Comparison of ENCODE assay signal across 12 cellular contexts in the genomic region with DNA sequence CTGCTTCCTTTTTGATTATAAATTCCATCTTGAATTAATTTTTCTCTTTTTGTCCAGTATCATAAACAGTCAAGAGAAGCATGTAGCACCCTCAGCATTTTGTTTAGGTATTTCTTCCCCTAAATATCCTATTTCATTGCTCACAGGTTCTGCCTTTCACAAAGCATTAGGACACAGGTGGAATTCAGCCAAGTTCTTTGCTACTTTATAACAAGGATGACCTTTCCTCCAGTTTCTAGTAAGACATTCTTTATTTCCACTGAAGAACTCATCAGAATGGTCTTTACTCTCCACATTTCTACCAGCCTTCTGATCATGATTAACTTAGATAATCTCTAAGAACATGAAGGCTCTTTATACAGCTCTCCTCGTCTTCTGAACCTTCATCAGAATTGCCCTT. TPM values are rescaled to one million over a fixed set of nuclear protein-coding genes. Genes with fewer than 3 reads are reported as not detected.
DNase-seq lines count a peak whose midpoint lies in the region; ATAC-seq, FAIRE-seq and TF ChIP-seq lines count a peak whose summit lies in the region.
"Had no signal": no experiment of that assay in that cellular context is flagged by ENCODE, and none has a peak within 500 bp of the region (broad histone marks: within the 10 kb centered on the region; RNA-seq: fewer than 3 reads in every experiment).

No MANE protein-coding gene starts in this region.

- H3K4me1 ChIP-seq in A549, result peaks cover 10% of the 10 kb centered on the region; the same call in 1 of the 3 replicates
- H3K4me1 ChIP-seq in muscle layer of duodenum (ENCODE audit: control insufficient read depth in 1 of 2, insufficient read depth in 2 of 2, low read length in 2 of 2), result peaks cover 15 to 19% of the 10 kb centered on the region in 2 donors
- no peaks in the 10 kb centered on the region for H3K4me1 ChIP-seq in CD4-positive, alpha-beta memory T cell (ENCODE audit: insufficient read depth, low read length)
- H3K4me1 ChIP-seq in BE2C, result no peaks in the 10 kb centered on the region
- H3K4me1 ChIP-seq: BLaER1 treated with 17β-estradiol and CSF1 and Interleukin-3, amounts not matched to agents 10 nM and 100 nM had no signal

- no peaks in the 10 kb centered on the region for H3K36me3 ChIP-seq in muscle layer of duodenum (ENCODE audit: control insufficient read depth in 1 of 2, insufficient read depth in 2 of 2, low read length in 2 of 2)
- no peaks in the 10 kb centered on the region for H3K36me3 ChIP-seq in CD4-positive, alpha-beta memory T cell (ENCODE audit: insufficient read depth, low read length)
- no peaks in the 10 kb centered on the region for H3K36me3 ChIP-seq in BE2C
- H3K36me3 ChIP-seq: BLaER1 treated with 17β-estradiol and CSF1 and Interleukin-3, amounts not matched to agents 10 nM and 100 nM had no signal

- H3K9me3 ChIP-seq in A549 (no peaks in the 10 kb centered on the region), muscle layer of duodenum (ENCODE audit: control insufficient read depth in 1 of 2, low read length in 2 of 2) (no peaks in the 10 kb centered on the region), BE2C (no peaks in the 10 kb centered on the region)
- no peaks in the 10 kb centered on the region for H3K9me3 ChIP-seq in CD4-positive, alpha-beta memory T cell (ENCODE audit: control insufficient read depth in 1 of 2, low read length in 2 of 2)
- H3K9me3 ChIP-seq: BLaER1 treated with 17β-estradiol and CSF1 and Interleukin-3, amounts not matched to agents 10 nM and 100 nM had no signal

- no peak for TF ChIP-seq RAD21 in A549 (conservative IDR thresholded peaks at IDR 0.05 in 1 of 2, IDR thresholded peaks at IDR 0.05 in 1 of 2)

- TF ChIP-seq EP300 in A549 (IDR thresholded peaks at IDR 0.05), result no peak

- DNase-seq in A549 (ENCODE audit: low read depth in 1 of 2, low spot score in 1 of 2) (no peak), RPMI8226 (peak; percentile 30), fibroblast of gingiva (ENCODE audit: low read depth) (peak; percentile 61), BE2C (no peak), RCC 7860 (ENCODE audit: low spot score) (no peak)
- DNase-seq in CD4-positive, alpha-beta memory T cell, result no peak
- DNase-seq in activated CD8-positive, alpha-beta memory T cell treated with anti-CD3 and anti-CD28 coated beads, Interleukin-2, amount 50 U/mL, for 48 hours, result no peak
- DNase-seq: activated CD4-positive, CD25-positive, alpha-beta regulatory T cell treated with anti-CD3 and anti-CD28 coated beads, Interleukin-2, amount 50 U/mL, for 72 hours; activated naive CD8-positive, alpha-beta T cell treated with anti-CD3 and anti-CD28 coated beads, Interleukin-2, amount 50 U/mL, for 24 hours; posterior cingulate gyrus had no signal

- no peak overlapping the region for H3K4me3 ChIP-seq in A549
- peak overlapping the region in 1 of 2 donors; percentile 20 for H3K4me3 ChIP-seq in muscle layer of duodenum (ENCODE audit: low read depth in 1 of 2, low read length in 2 of 2)
- no peak overlapping the region for H3K4me3 ChIP-seq in CD4-positive, alpha-beta memory T cell (ENCODE audit: low read length in 2 of 2)
- no peak overlapping the region for H3K4me3 ChIP-seq in BE2C (ENCODE audit: low read depth, low read length)
- H3K4me3 ChIP-seq: BLaER1 treated with 17β-estradiol and CSF1 and Interleukin-3, amounts not matched to agents 10 nM and 100 nM had no signal

- no peak for FAIRE-seq in A549 (lab: Jason Lieb, UNC)
- FAIRE-seq in RCC 7860 (lab: Jason Lieb, UNC), result no peak

- peaks cover 0 to 2% (median 1%) of the 10 kb centered on the region in 4 donors for H3K4me1 Mint-ChIP-seq in CD4-positive, alpha-beta memory T cell
- H3K4me1 Mint-ChIP-seq: activated naive CD8-positive, alpha-beta T cell treated with anti-CD3 and anti-CD28 coated beads, Interleukin-2, amount 50 U/mL, for 24 hours had no signal

- no peak overlapping the region for H3K27ac ChIP-seq in A549
- H3K27ac ChIP-seq in muscle layer of duodenum (ENCODE audit: low read length), result peak overlapping the region; percentile 74
- no peak overlapping the region for H3K27ac ChIP-seq in CD4-positive, alpha-beta memory T cell (ENCODE audit: low read depth, low read length)
- H3K27ac ChIP-seq: BLaER1 treated with 17β-estradiol and CSF1 and Interleukin-3, amounts not matched to agents 10 nM and 100 nM had no signal

- H3K27me3 Mint-ChIP-seq in CD4-positive, alpha-beta memory T cell, result no peaks in the 10 kb centered on the region
- H3K27me3 Mint-ChIP-seq: activated naive CD8-positive, alpha-beta T cell treated with anti-CD3 and anti-CD28 coated beads, Interleukin-2, amount 50 U/mL, for 24 hours had no signal

- peak overlapping the region in 1 of 7 donors; percentile 30 for H3K27ac Mint-ChIP-seq in CD4-positive, alpha-beta memory T cell
- H3K27ac Mint-ChIP-seq: activated naive CD8-positive, alpha-beta T cell treated with anti-CD3 and anti-CD28 coated beads, Interleukin-2, amount 50 U/mL, for 24 hours had no signal

- ATAC-seq in A549, result no peak
- ATAC-seq: activated naive CD8-positive, alpha-beta T cell treated with anti-CD3 and anti-CD28 coated beads, Interleukin-2, amount 50 U/mL, for 24 hours had no signal

- TF ChIP-seq CTCF in A549 (IDR thresholded peaks at IDR 0.05) (no peak), BE2C (IDR thresholded peaks at IDR 0.05; ENCODE audit: low read depth, low read length) (no peak)

- no peak overlapping the region for H3K4me3 Mint-ChIP-seq in CD4-positive, alpha-beta memory T cell
- H3K4me3 Mint-ChIP-seq: activated naive CD8-positive, alpha-beta T cell treated with anti-CD3 and anti-CD28 coated beads, Interleukin-2, amount 50 U/mL, for 24 hours had no signal

- CTCF ChIA-PET in A549 (lab: Yijun Ruan, JAX), result interaction anchor here (0.9 to 1.3 kb wide), 3 partner anchors 34 to 391 kb away, joined by 3 to 4 read pairs (median 3); no protein-coding TSS in a partner anchor
- CTCF ChIA-PET in CD4-positive, alpha-beta memory T cell (lab: Charles Lee; ENCODE audit: partially characterized antibody), result interaction anchor here (3.2 kb wide), 1 partner anchor 564 kb away, joined by 9 read pairs; no protein-coding TSS in a partner anchor

- POLR2A ChIA-PET in A549 (lab: Yijun Ruan, JAX), result no interaction called here
- POLR2A ChIA-PET in CD4-positive, alpha-beta memory T cell (lab: Charles Lee; ENCODE audit: partially characterized antibody), result no interaction called here

- peak overlapping the region; percentile 17; the same call in 1 of the 3 replicates for H3K4me2 ChIP-seq in A549
- H3K4me2 ChIP-seq: BLaER1 treated with 17β-estradiol and CSF1 and Interleukin-3, amounts not matched to agents 10 nM and 100 nM had no signal

- intact Hi-C loops in CD4-positive, alpha-beta memory T cell (cut with micrococcal nuclease), result loop anchor here (10.0 kb wide), 1 partner anchor 183 kb away; a partner anchor contains a TSS

- TF ChIP-seq POLR2A in A549 (IDR thresholded peaks at IDR 0.05; ENCODE audit: low read length), result no peak

- H3K27me3 ChIP-seq in muscle layer of duodenum (ENCODE audit: low read depth, low read length) (no peaks in the 10 kb centered on the region), BE2C (no peaks in the 10 kb centered on the region)
- H3K27me3 ChIP-seq in CD4-positive, alpha-beta memory T cell (ENCODE audit: insufficient read depth, low read length), result no peaks in the 10 kb centered on the region
- H3K27me3 ChIP-seq: BLaER1 treated with 17β-estradiol and CSF1 and Interleukin-3, amounts not matched to agents 10 nM and 100 nM had no signal

- H3K36me3 Mint-ChIP-seq in CD4-positive, alpha-beta memory T cell, result no peaks in the 10 kb centered on the region

- H3K9me3 Mint-ChIP-seq in CD4-positive, alpha-beta memory T cell, result no peaks in the 10 kb centered on the region
- H3K9me3 Mint-ChIP-seq: activated naive CD8-positive, alpha-beta T cell treated with anti-CD3 and anti-CD28 coated beads, Interleukin-2, amount 50 U/mL, for 24 hours had no signal

- WGBS in A549 (ENCODE audit: missing lambda C conversion rate), result 61% methylated on average over 1 of the region's 1 CpG

TF ChIP-seq in A549, 52 proteins besides CTCF, POLR2A, EP300 and RAD21:
- TF ChIP-seq ESRRA (IDR thresholded peaks at IDR 0.05; ENCODE audit: borderline replicate concordance, low read length) (no peak), NPAS2 (CRISPR knock-in tag; IDR thresholded peaks at IDR 0.05; ENCODE audit: borderline replicate concordance) (no peak), MYC (IDR thresholded peaks at IDR 0.05; ENCODE audit: borderline replicate concordance, low read length) (no peak)

RNA-seq across cellular contexts. Expression of a gene that starts 7.4 kb away (rescaled TPM):
- polyA plus RNA-seq in A549 (2011; rRNA removed) (0.28 and 0.39 TPM in 2 replicates), A549 (2017; fragmentation: RNase III; extraction: RNeasy Plus Mini Kit Qiagen cat#74134 plus additional on column Dnase treatment) (0.09 to 0.21 TPM (median 0.16 TPM) in 3 replicates)
- 0.09 TPM in 1 of 2 replicates, not detected in the other for polyA plus RNA-seq in A549 (2012; cell fraction: cytosol; rRNA removed)
- not detected in 2 replicates for polyA plus RNA-seq in A549 (2012; cell fraction: nucleus; rRNA removed)
- not detected in 2 replicates for polyA minus RNA-seq in A549 (2011; rRNA and poly(A)+ RNA removed)
- 1 to 10 TPM; 3.2 to 5.2 TPM for total RNA-seq in CD4-positive, alpha-beta memory T cell
- polyA plus RNA-seq in CD4-positive, alpha-beta memory T cell, result 1 to 10 TPM; 2.0 to 4.2 TPM
- 0.68 TPM for polyA plus RNA-seq in BE2C (2012; ENCODE audit: insufficient read depth, insufficient read length, low read depth)

Comparison
In these comparisons a context has a peak if more than half of its experiments do, and no peak if none do; other contexts are left out.
1. DNase-seq: peak in RPMI8226 (single experiment) and fibroblast of gingiva (single experiment); none in A549 (0 of 2), CD4-positive, alpha-beta memory T cell (0 of 5), BE2C (single experiment), RCC 7860 (single experiment) and activated CD8-positive, alpha-beta memory T cell treated with anti-CD3 and anti-CD28 coated beads, Interleukin-2, amount 50 U/mL, for 48 hours (single experiment).